In the genomic region with DNA sequence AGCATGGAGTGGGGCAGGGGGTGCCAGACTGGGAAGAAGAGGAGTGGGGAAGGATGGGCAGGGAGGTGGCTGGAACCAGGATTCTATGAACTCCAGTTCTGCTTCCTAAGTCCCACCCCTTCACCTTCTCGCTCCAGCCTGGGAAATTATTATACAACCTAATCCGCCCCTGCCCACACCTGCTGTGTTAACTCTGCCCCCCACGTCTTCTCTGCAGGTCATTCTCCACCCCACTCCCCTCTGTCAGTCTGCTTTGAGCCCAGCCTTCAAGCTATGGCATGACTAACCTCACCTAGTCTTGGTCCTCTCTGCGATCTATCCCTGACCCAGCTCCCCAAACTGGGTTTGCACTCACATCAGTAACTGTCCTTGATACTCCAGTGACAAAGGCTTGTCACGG, we compare ENCODE assay signal across 27 cellular contexts. TPM values are rescaled to one million over a fixed set of nuclear protein-coding genes. Genes with fewer than 3 reads are reported as not detected.
"Had no signal": no experiment of that assay in that cellular context is flagged by ENCODE, and none has a peak within 500 bp of the region (broad histone marks: within the 10 kb centered on the region; RNA-seq: fewer than 3 reads in every experiment).

No MANE protein-coding gene starts in this region.

- H3K4me3 ChIP-seq: adrenal gland had no signal

- H3K27ac Mint-ChIP-seq: activated naive CD8-positive, alpha-beta T cell treated with anti-CD3 and anti-CD28 coated beads, Interleukin-2, amount 10 ng/mL, durations not matched to agents 7 days and 5 days; T-helper 17 cell; WTC11 had no signal

- ATAC-seq: T-helper 17 cell, WTC11 had no signal

- H3K4me3 Mint-ChIP-seq: activated naive CD8-positive, alpha-beta T cell treated with anti-CD3 and anti-CD28 coated beads, Interleukin-2, amount 10 ng/mL, durations not matched to agents 7 days and 5 days; T-helper 17 cell; WTC11 had no signal

- H3K36me3 ChIP-seq: adrenal gland had no signal

- H3K4me1 Mint-ChIP-seq: activated naive CD8-positive, alpha-beta T cell treated with anti-CD3 and anti-CD28 coated beads, Interleukin-2, amount 10 ng/mL, durations not matched to agents 7 days and 5 days had no signal

- H3K36me3 Mint-ChIP-seq: activated naive CD8-positive, alpha-beta T cell treated with anti-CD3 and anti-CD28 coated beads, Interleukin-2, amount 10 ng/mL, durations not matched to agents 7 days and 5 days; WTC11 had no signal

- H3K27me3 ChIP-seq: adrenal gland had no signal

- H3K9me3 ChIP-seq: adrenal gland had no signal

- H3K9me3 Mint-ChIP-seq: activated naive CD8-positive, alpha-beta T cell treated with anti-CD3 and anti-CD28 coated beads, Interleukin-2, amount 10 ng/mL, durations not matched to agents 7 days and 5 days; WTC11 had no signal

- DNase-seq: activated CD4-positive, alpha-beta T cell treated with anti-CD3 and anti-CD28 coated beads for 48 hours; activated CD4-positive, alpha-beta T cell treated with anti-CD3 and anti-CD28 coated beads, Interleukin-2, amount 50 U/mL, for 4 hours; activated CD4-positive, CD25-positive, alpha-beta regulatory T cell treated with anti-CD3 and anti-CD28 coated beads, Interleukin-2, amount 50 U/mL, for 72 hours; activated CD8-positive, alpha-beta memory T cell treated with anti-CD3 and anti-CD28 coated beads for 24 hours; activated effector memory CD4-positive, alpha-beta T cell treated with anti-CD3 and anti-CD28 coated beads, Interleukin-2, amount 50 U/mL, for 16 hours; activated naive CD4-positive, alpha-beta T cell treated with Interleukin-2 at 50 U/mL for 16 hours; activated naive CD8-positive, alpha-beta T cell treated with anti-CD3 and anti-CD28 coated beads, Interleukin-2, amount 10 ng/mL, durations not matched to agents 7 days and 5 days; adrenal gland; anterior cingulate cortex; central memory CD4-positive, alpha-beta T cell; IMR-90; KBM-7; NCI-H1092; NCI-H1417; NCI-H2029; NCI-H2107; NCI-H345; NCI-H510A; NCI-H526 treated with DMSO at 0.1 percent for 48 hours; NCI-H82; SIG-M5; T-helper 17 cell; T-helper 9 cell had no signal

RNA-seq across cellular contexts. Expression of gene GOLT1A, which starts 46.0 kb away (rescaled TPM):
- total RNA-seq: activated naive CD8-positive, alpha-beta T cell treated with anti-CD3 and anti-CD28 coated beads, Interleukin-2, amount 10 ng/mL, durations not matched to agents 7 days and 5 days; IMR-90; LHCN-M2; OCI-LY7; RPMI7951 had no signal
